In genomic region chr6:41702089-41702745, GRCh38 we compare ENCODE assay signal across 17 cellular contexts. TPM values are rescaled to one million over a fixed set of nuclear protein-coding genes. Genes with fewer than 3 reads are reported as not detected.
"Had no signal": no experiment of that assay in that cellular context is flagged by ENCODE, and none has a peak within 500 bp of the region (broad histone marks: within the 10 kb centered on the region; RNA-seq: fewer than 3 reads in every experiment).

No MANE protein-coding gene starts in this region.

- ATAC-seq: mucosa of descending colon, natural killer cell had no signal

- H3K27ac ChIP-seq: prostate gland had no signal

- H3K9ac ChIP-seq: SK-N-SH had no signal

- H3K27me3 ChIP-seq: sigmoid colon had no signal

- H3K4me3 ChIP-seq: mucosa of descending colon, prostate gland, sigmoid colon had no signal

- H3K9me3 ChIP-seq: mucosa of descending colon, prostate gland, sigmoid colon, SK-N-SH had no signal

- H3K4me2 ChIP-seq: SK-N-SH had no signal

- H3K36me3 ChIP-seq: prostate gland had no signal

- DNase-seq: activated CD4-positive, alpha-beta T cell treated with anti-CD3 and anti-CD28 coated beads, Interleukin-2, amount 10 ng/mL, durations not matched to agents 7 days and 5 days; activated CD8-positive, alpha-beta memory T cell treated with anti-CD3 and anti-CD28 coated beads for 24 hours; activated naive CD4-positive, alpha-beta T cell treated with anti-CD3 and anti-CD28 coated beads for 36 hours; central memory CD4-positive, alpha-beta T cell; cortex of kidney; hippocampal formation; kidney glomerular epithelial cell; mucosa of descending colon; natural killer cell; sigmoid colon; SK-N-SH; stimulated activated CD4-positive, alpha-beta T cell treated with anti-CD3 and anti-CD28 coated beads, Interleukin-2, amount 100 ng/mL, for 48 hours; T-helper 1 cell; trophoblast cell had no signal

RNA-seq across cellular contexts. Expression of gene PGC, which starts 45.0 kb away (rescaled TPM):
- total RNA-seq: activated CD4-positive, alpha-beta T cell treated with anti-CD3 and anti-CD28 coated beads, Interleukin-2, amount 10 ng/mL, durations not matched to agents 7 days and 5 days; activated naive CD4-positive, alpha-beta T cell treated with anti-CD3 and anti-CD28 coated beads for 36 hours; epithelial cell of proximal tubule; lung microvascular endothelial cell; mucosa of descending colon; natural killer cell; sigmoid colon had no signal
- polyA plus RNA-seq: SK-N-SH had no signal
